Comparison of ENCODE assay signal across 1 cellular context in genomic region chr14:95317817-95318343, GRCh38.
TF ChIP-seq lines count a peak whose summit lies in the region.

No MANE protein-coding gene starts in this region.

TF ChIP-seq in HepG2, 621 proteins besides CTCF, POLR2A, EP300 and RAD21 (continued from another document):
- TF ChIP-seq ZHX2 (IDR thresholded peaks at IDR 0.05; ENCODE audit: low read depth) (no peak), ZHX2 (CRISPR knock-in tag; IDR thresholded peaks at IDR 0.05; ENCODE audit: borderline replicate concordance) (no peak), ZNF766 (CRISPR knock-in tag; IDR thresholded peaks at IDR 0.05; ENCODE audit: borderline replicate concordance) (no peak), GFI1 (CRISPR knock-in tag; IDR thresholded peaks at IDR 0.05; ENCODE audit: borderline replicate concordance) (no peak)
